ENCODE assay signal across 21 cellular contexts in the genomic region with DNA sequence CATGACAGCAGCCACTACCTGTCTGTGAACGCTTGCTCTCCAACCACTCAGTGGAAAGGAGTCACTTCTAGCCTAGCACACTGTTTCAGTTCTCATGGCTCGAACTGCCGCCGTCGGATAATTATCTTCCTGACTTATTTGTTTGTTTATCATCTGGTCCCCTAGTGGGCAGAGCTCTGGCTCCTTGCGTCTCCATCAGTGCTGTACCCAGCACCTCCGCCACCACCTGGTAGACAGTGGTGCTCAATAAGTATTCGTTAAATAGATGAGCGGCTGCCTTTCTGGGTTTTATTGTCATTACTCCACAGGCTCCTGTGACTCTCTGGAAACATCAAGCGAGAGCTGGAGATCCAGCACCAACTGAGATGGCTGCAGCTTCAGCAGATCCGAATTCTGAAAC.
DNase-seq lines count a peak whose midpoint lies in the region; ATAC-seq and TF ChIP-seq lines count a peak whose summit lies in the region.
"Had no signal": no experiment of that assay in that cellular context is flagged by ENCODE, and none has a peak within 500 bp of the region (broad histone marks: within the 10 kb centered on the region; RNA-seq: fewer than 3 reads in every experiment).

No MANE protein-coding gene starts in this region.

- no peaks in the 10 kb centered on the region for H3K36me3 ChIP-seq in tibial artery
- H3K36me3 ChIP-seq: brain microvascular endothelial cell, pancreas had no signal

- ATAC-seq in HG02870 (IDR thresholded peaks at IDR 0.05; ENCODE audit: unreplicated experiment) (no peak), GM21529 (IDR thresholded peaks at IDR 0.05; ENCODE audit: unreplicated experiment) (no peak)
- ATAC-seq: naive thymus-derived CD4-positive, alpha-beta T cell; pancreas; stimulated activated naive CD8-positive, alpha-beta T cell treated with anti-CD3 and anti-CD28 coated beads, Interleukin-15, amount 100 ng/mL, for 72 hours had no signal

- H3K4me3 ChIP-seq in choroid plexus epithelial cell (ENCODE audit: low read depth, low read length) (no peak overlapping the region), tibial artery (no peak overlapping the region)
- H3K4me3 ChIP-seq: coronary artery, pancreas had no signal

- H3K4me1 ChIP-seq in tibial artery, result peaks cover 0 to 58% (median 21%) of the 10 kb centered on the region in 4 donors
- H3K4me1 ChIP-seq: pancreas had no signal

- peak overlapping the region; percentile 67 to 74 for H3K27ac ChIP-seq in tibial artery
- H3K27ac ChIP-seq: brain microvascular endothelial cell, pancreas had no signal

- H3K27me3 ChIP-seq in tibial artery, result no peaks in the 10 kb centered on the region
- H3K27me3 ChIP-seq: brain microvascular endothelial cell had no signal

- TF ChIP-seq CTCF in choroid plexus epithelial cell (conservative IDR thresholded peaks at IDR 0.05; ENCODE audit: low read depth, low read length) (peak; percentile 12), tibial artery (IDR thresholded peaks at IDR 0.05) (no peak)

- peak; percentile 5 for DNase-seq in NCI-H345 (lab: John Stamatoyannopoulos, UW)
- DNase-seq in NCI-H345 treated with DMSO at 0.1 percent for 48 hours (lab: John Stamatoyannopoulos, UW; ENCODE audit: unreplicated experiment), result no peak
- DNase-seq in NCI-H748 treated with DMSO at 0.1 percent for 48 hours (lab: John Stamatoyannopoulos, UW), result peak; percentile 13
- DNase-seq in choroid plexus epithelial cell (ENCODE audit: low read depth), result no peak
- no peak for DNase-seq in tibial artery
- DNase-seq in hypothalamus (lab: John Stamatoyannopoulos, UW), result no peak
- DNase-seq: activated naive CD8-positive, alpha-beta T cell treated with anti-CD3 and anti-CD28 coated beads, Interleukin-2, amount 10 ng/mL, durations not matched to agents 7 days and 5 days; brain microvascular endothelial cell; DMS153; KBM-7; MV-4-11; naive thymus-derived CD4-positive, alpha-beta T cell; NCI-H2081 treated with DMSO at 0.1 percent for 48 hours; NCI-H524 treated with DMSO at 0.1 percent for 48 hours; pancreas; SIG-M5; stimulated activated CD4-positive, alpha-beta T cell treated with anti-CD3 and anti-CD28 coated beads, Interleukin-2, amount 100 ng/mL, for 24 hours; stimulated activated naive CD8-positive, alpha-beta T cell treated with anti-CD3 and anti-CD28 coated beads, Interleukin-15, amount 100 ng/mL, for 72 hours had no signal

- intact Hi-C loops in tibial artery (cut with DNase I; ENCODE audit: low total_unique reads), result no loop called here

- H3K9me3 ChIP-seq in tibial artery, result no peaks in the 10 kb centered on the region
- H3K9me3 ChIP-seq: pancreas had no signal

Comparison
In these comparisons a context has a peak if more than half of its experiments do, and no peak if none do; other contexts are left out.
1. DNase-seq: peak in NCI-H345 (single experiment) and NCI-H748 treated with DMSO at 0.1 percent for 48 hours (single experiment); none in NCI-H345 treated with DMSO at 0.1 percent for 48 hours (single experiment), choroid plexus epithelial cell (single experiment), tibial artery (0 of 2) and hypothalamus (0 of 51).